20 cellular contexts compared by ENCODE assay signal in the genomic region with DNA sequence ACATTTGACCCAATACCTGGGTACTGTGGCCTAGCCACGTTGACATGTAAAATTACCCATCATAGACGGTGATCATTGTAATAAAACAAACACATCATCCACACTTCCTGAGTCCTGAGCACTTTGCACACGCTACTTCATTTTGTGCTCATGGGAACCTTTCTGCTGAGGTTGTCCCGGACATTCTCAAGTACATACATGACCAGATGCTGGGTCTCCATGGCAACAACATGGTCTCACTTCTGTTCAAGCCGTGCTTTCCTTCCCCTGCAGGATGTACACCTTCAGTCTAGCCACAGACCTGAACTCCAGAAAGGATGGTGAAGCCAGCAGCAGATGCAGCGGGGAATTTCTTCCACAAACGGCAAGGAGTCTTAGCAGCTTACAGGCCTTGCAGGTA. TPM values are rescaled to one million over a fixed set of nuclear protein-coding genes. Genes with fewer than 3 reads are reported as not detected.
A peak's percentile ranks its signal among the peaks of the same experiment; 100 is the strongest.
DNase-seq lines count a peak whose midpoint lies in the region; ATAC-seq and TF ChIP-seq lines count a peak whose summit lies in the region.
"Had no signal": no experiment of that assay in that cellular context is flagged by ENCODE, and none has a peak within 500 bp of the region (broad histone marks: within the 10 kb centered on the region; RNA-seq: fewer than 3 reads in every experiment).

No MANE protein-coding gene starts in this region.

- peak overlapping the region; percentile 67 for H3K9ac ChIP-seq in Loucy (ENCODE audit: low read depth, low read length, poor library complexity, severe bottlenecking)

- peak; percentile 10 for DNase-seq in NCI-H2227 (lab: John Stamatoyannopoulos, UW; ENCODE audit: unreplicated experiment)
- DNase-seq in NCI-H2227 treated with DMSO at 0.1 percent for 48 hours (lab: John Stamatoyannopoulos, UW), result no peak
- no peak for DNase-seq in CD4-positive, alpha-beta memory T cell
- DNase-seq in central memory CD8-positive, alpha-beta T cell (ENCODE audit: low spot score in 2 of 2), result no peak
- DNase-seq in NOMO-1 treated with dmso at 0.1 percent for 144 hours (lab: John Stamatoyannopoulos, UW; ENCODE audit: unreplicated experiment), result no peak
- DNase-seq: Caco-2, head of caudate nucleus, MM.1S, NCI-H187, RPMI8226, stomach had no signal

- peaks cover 68% of the 10 kb centered on the region for H3K36me3 ChIP-seq in CD4-positive, alpha-beta memory T cell (ENCODE audit: insufficient read depth, low read length)
- H3K36me3 ChIP-seq in Loucy (ENCODE audit: insufficient read depth, low read length), result 0 out of 2 replicates have a peak, but pooled peaks cover 1% of the 10 kb centered on the region
- H3K36me3 ChIP-seq: stomach had no signal

- peaks cover 71% of the 10 kb centered on the region for H3K4me1 ChIP-seq in CD4-positive, alpha-beta memory T cell (ENCODE audit: insufficient read depth, low read length)
- H3K4me1 ChIP-seq in Loucy (ENCODE audit: insufficient read depth, low read length, poor library complexity, severe bottlenecking), result peaks cover 62% of the 10 kb centered on the region
- H3K4me1 ChIP-seq: Caco-2 had no signal

- H3F3A ChIP-seq in Loucy (ENCODE audit: low read depth), result peaks cover 24% of the 10 kb centered on the region

- CTCF ChIA-PET in CD4-positive, alpha-beta memory T cell (lab: Charles Lee; ENCODE audit: partially characterized antibody), result interaction anchor here (1.4 to 2.7 kb wide), 3 partner anchors 10 to 90 kb away, joined by 4 to 10 read pairs (median 5); no protein-coding TSS in a partner anchor

- POLR2A ChIA-PET in CD4-positive, alpha-beta memory T cell (lab: Charles Lee; ENCODE audit: partially characterized antibody), result interaction anchor here (1.7 to 23.2 kb wide), 5 partner anchors 13 to 22 kb away, joined by 4 to 604 read pairs (median 7); a partner anchor contains a TSS

- peak overlapping the region in 5 of 7 donors; percentile 8 to 96 (median 79) for H3K27ac Mint-ChIP-seq in CD4-positive, alpha-beta memory T cell
- peak overlapping the region; percentile 41 for H3K27ac Mint-ChIP-seq in central memory CD8-positive, alpha-beta T cell (ENCODE audit: low read depth)

- no peak for ATAC-seq in central memory CD8-positive, alpha-beta T cell (replicated peaks; ENCODE audit: extremely low read depth, poor library complexity, severe bottlenecking)
- ATAC-seq in HG03354 (IDR thresholded peaks at IDR 0.05; ENCODE audit: poor library complexity, severe bottlenecking, unreplicated experiment) (no peak), GM19328 (IDR thresholded peaks at IDR 0.05; ENCODE audit: unreplicated experiment) (no peak)
- ATAC-seq: HepG2 had no signal

- H3K27me3 ChIP-seq in CD4-positive, alpha-beta memory T cell (ENCODE audit: insufficient read depth, low read length), result no peaks in the 10 kb centered on the region
- no peaks in the 10 kb centered on the region for H3K27me3 ChIP-seq in Loucy (ENCODE audit: insufficient read depth, low read length, poor library complexity, severe bottlenecking)

- peak overlapping the region; percentile 91 for H3K4me2 ChIP-seq in Loucy (ENCODE audit: low read depth, low read length, poor library complexity, severe bottlenecking)

- H4K20me1 ChIP-seq in Loucy (ENCODE audit: insufficient read depth, low read length, poor library complexity, severe bottlenecking), result no peaks in the 10 kb centered on the region

- peak overlapping the region; percentile 71 for H3K27ac ChIP-seq in CD4-positive, alpha-beta memory T cell (ENCODE audit: low read depth, low read length)
- H3K27ac ChIP-seq: stomach, VCaP had no signal

- no peak overlapping the region for H2AFZ ChIP-seq in Loucy (ENCODE audit: low read length)

- peaks cover 53 to 69% (median 62%) of the 10 kb centered on the region in 4 donors for H3K4me1 Mint-ChIP-seq in CD4-positive, alpha-beta memory T cell
- peaks cover 65% of the 10 kb centered on the region for H3K4me1 Mint-ChIP-seq in central memory CD8-positive, alpha-beta T cell
- H3K4me1 Mint-ChIP-seq: neural crest cell had no signal

- TF ChIP-seq CTCF in Loucy (conservative IDR thresholded peaks at IDR 0.05; ENCODE audit: low read length), result no peak

- peak overlapping the region in 6 of 8 donors; percentile 25 to 62 (median 44) for H3K4me3 Mint-ChIP-seq in CD4-positive, alpha-beta memory T cell
- H3K4me3 Mint-ChIP-seq in central memory CD8-positive, alpha-beta T cell, result no peak overlapping the region
- H3K4me3 Mint-ChIP-seq: neural crest cell had no signal

- H3K36me3 Mint-ChIP-seq in CD4-positive, alpha-beta memory T cell, result peaks cover 63 to 73% of the 10 kb centered on the region in 2 donors
- peaks cover 54% of the 10 kb centered on the region for H3K36me3 Mint-ChIP-seq in central memory CD8-positive, alpha-beta T cell (ENCODE audit: insufficient read depth)

- no peaks in the 10 kb centered on the region for H3K9me3 ChIP-seq in CD4-positive, alpha-beta memory T cell (ENCODE audit: control insufficient read depth in 1 of 2, low read length in 2 of 2)
- H3K9me3 ChIP-seq in Loucy (ENCODE audit: insufficient read depth, low read depth, low read length), result peaks cover 3% of the 10 kb centered on the region; the same call in 1 of the 2 replicates
- H3K9me3 ChIP-seq: Caco-2 had no signal

- intact Hi-C loops in CD4-positive, alpha-beta memory T cell (cut with micrococcal nuclease), result loop anchor here (5.0 kb wide), 1 partner anchor 34 kb away; no protein-coding TSS in a partner anchor

- H3K4me3 ChIP-seq in CD4-positive, alpha-beta memory T cell (ENCODE audit: low read length in 2 of 2), result no peak overlapping the region
- peak overlapping the region; percentile 63 for H3K4me3 ChIP-seq in Loucy (ENCODE audit: low read length, poor library complexity, severe bottlenecking)
- H3K4me3 ChIP-seq: stomach had no signal

- H3K27me3 Mint-ChIP-seq in CD4-positive, alpha-beta memory T cell, result no peaks in the 10 kb centered on the region
- no peaks in the 10 kb centered on the region for H3K27me3 Mint-ChIP-seq in central memory CD8-positive, alpha-beta T cell
- H3K27me3 Mint-ChIP-seq: activated naive CD4-positive, alpha-beta T cell treated with anti-CD3 and anti-CD28 coated beads, Interleukin-2, amount 50 U/mL, for 24 hours had no signal

- H3K9me2 ChIP-seq in Loucy (replicated peaks; ENCODE audit: low read depth, low read length), result no peaks in the 10 kb centered on the region

- no peaks in the 10 kb centered on the region for H3K9me3 Mint-ChIP-seq in CD4-positive, alpha-beta memory T cell
- H3K9me3 Mint-ChIP-seq in central memory CD8-positive, alpha-beta T cell, result no peaks in the 10 kb centered on the region
- H3K9me3 Mint-ChIP-seq: activated naive CD4-positive, alpha-beta T cell treated with anti-CD3 and anti-CD28 coated beads, Interleukin-2, amount 50 U/mL, for 24 hours; neural crest cell had no signal

- H3K79me2 ChIP-seq in Loucy (ENCODE audit: insufficient read depth, low read length), result 0 out of 2 replicates have a peak, but pooled peaks cover 5% of the 10 kb centered on the region

RNA-seq across cellular contexts. Expression of a gene that starts 22.7 kb away (rescaled TPM):
- 10 to 100 TPM; 79.3 to 93.6 TPM for total RNA-seq in CD4-positive, alpha-beta memory T cell
- polyA plus RNA-seq in CD4-positive, alpha-beta memory T cell, result 10 to 100 TPM; 43.1 to 58.0 TPM
- total RNA-seq: Caco-2, HepG2, lung microvascular endothelial cell, neural crest cell had no signal
- polyA plus RNA-seq: HepG2 had no signal

RNA-seq across cellular contexts. Expression of a gene that starts 30.6 kb away (rescaled TPM):
- total RNA-seq in CD4-positive, alpha-beta memory T cell, result 1 to 10 TPM; 1.8 to 3.2 TPM
- polyA plus RNA-seq in CD4-positive, alpha-beta memory T cell, result 1 to 10 TPM; 4.2 to 4.5 TPM
- total RNA-seq: Caco-2, lung microvascular endothelial cell, neural crest cell, urinary bladder had no signal
- polyA plus RNA-seq: urinary bladder had no signal
